6 cellular contexts compared by ENCODE assay signal in the genomic region with DNA sequence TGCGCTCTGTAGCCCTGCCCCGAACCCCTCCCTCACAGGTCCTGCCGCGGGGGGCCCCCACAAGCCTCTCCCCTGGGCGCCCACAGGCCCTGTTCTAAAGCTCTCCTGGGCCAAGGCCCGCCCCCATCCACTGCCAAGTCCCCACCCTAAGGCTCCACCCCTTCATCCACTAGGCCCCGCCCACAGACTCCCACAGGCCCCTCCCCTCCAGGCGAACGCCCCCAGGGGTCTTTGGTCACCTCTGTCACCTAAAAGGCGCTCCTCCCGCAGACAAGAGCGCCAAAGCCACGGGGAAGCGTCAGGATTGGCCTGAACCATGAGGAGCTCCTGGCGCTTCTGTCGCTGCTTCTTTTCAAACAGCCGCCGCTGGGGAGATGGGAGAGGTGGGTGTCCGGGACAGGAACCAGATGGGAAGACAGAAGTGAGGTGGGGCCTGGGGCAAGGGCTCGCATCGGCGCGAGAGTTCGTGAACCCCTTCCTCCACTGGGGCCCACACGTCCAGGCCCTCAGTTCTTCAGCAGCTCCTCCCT. TPM values are rescaled to one million over a fixed set of nuclear protein-coding genes. Genes with fewer than 3 reads are reported as not detected.
DNase-seq lines count a peak whose midpoint lies in the region; ATAC-seq and TF ChIP-seq lines count a peak whose summit lies in the region.

No MANE protein-coding gene starts in this region.

- no peak overlapping the region for H4K91ac ChIP-seq in mesenchymal stem cell (ENCODE audit: low read length)

- H3K36me3 Mint-ChIP-seq in Calu3 (ENCODE audit: insufficient read depth, unreplicated experiment) (peaks cover 27% of the 10 kb centered on the region), type B pancreatic cell (peaks cover 9% of the 10 kb centered on the region)
- H3K36me3 Mint-ChIP-seq in activated naive CD8-positive, alpha-beta T cell treated with anti-CD3 and anti-CD28 coated beads for 36 hours, result peaks cover 10% of the 10 kb centered on the region

- H3K9me3 ChIP-seq in mesenchymal stem cell (ENCODE audit: control insufficient read depth, low read length), result no peaks in the 10 kb centered on the region

- no peak overlapping the region for H3K18ac ChIP-seq in mesenchymal stem cell (ENCODE audit: low read depth in 1 of 2, low read length in 2 of 2)

- H2BK12ac ChIP-seq in mesenchymal stem cell (ENCODE audit: low read length in 2 of 2), result no peak overlapping the region

- H3K27ac ChIP-seq in mesenchymal stem cell (ENCODE audit: low read length, poor library complexity, severe bottlenecking), result no peak overlapping the region

- no peak overlapping the region for H3K4ac ChIP-seq in mesenchymal stem cell (ENCODE audit: low read depth in 1 of 2, low read length in 2 of 2)

- TF ChIP-seq CTCF in Calu3 (IDR thresholded peaks at IDR 0.05; ENCODE audit: unreplicated experiment) (no peak), type B pancreatic cell (conservative IDR thresholded peaks at IDR 0.05) (no peak)

- H2BK15ac ChIP-seq in mesenchymal stem cell (ENCODE audit: low read depth, poor library complexity, severe bottlenecking), result no peak overlapping the region

- no peak overlapping the region for H3K4me2 ChIP-seq in mesenchymal stem cell (ENCODE audit: low read length, poor library complexity, severe bottlenecking)

- H3K4me3 ChIP-seq in mesenchymal stem cell (ENCODE audit: insufficient read depth in 1 of 2, low read depth in 1 of 2, low read length in 2 of 2), result peak overlapping the region in 1 of 2 experiments; percentile 65

- WGBS in mesenchymal stem cell, result 50% methylated on average over 24 of the region's 25 CpGs

- peak overlapping the region; percentile 53 for H3K9ac ChIP-seq in mesenchymal stem cell (ENCODE audit: low read length)

- no TSS peak for BruUV-seq in Calu3 (replicated peaks; lab: Mats Ljungman, UMichigan)

- H2BK5ac ChIP-seq in mesenchymal stem cell (ENCODE audit: low read depth, low read length, poor library complexity, severe bottlenecking), result no peak overlapping the region

- peaks cover 7% of the 10 kb centered on the region for H3K4me1 ChIP-seq in mesenchymal stem cell (ENCODE audit: control insufficient read depth, insufficient read depth, low read depth, low read length)

- H3K4me3 Mint-ChIP-seq in Calu3 (ENCODE audit: low read depth, unreplicated experiment) (no peak overlapping the region), type B pancreatic cell (no peak overlapping the region)
- peak overlapping the region; percentile 57 for H3K4me3 Mint-ChIP-seq in activated naive CD8-positive, alpha-beta T cell treated with anti-CD3 and anti-CD28 coated beads for 36 hours

- H3K79me1 ChIP-seq in mesenchymal stem cell (replicated peaks; ENCODE audit: low read length, poor library complexity, severe bottlenecking), result peaks cover 6% of the 10 kb centered on the region

- H3K27me3 Mint-ChIP-seq in Calu3 (ENCODE audit: unreplicated experiment) (no peaks in the 10 kb centered on the region), type B pancreatic cell (no peaks in the 10 kb centered on the region)
- peaks cover 32% of the 10 kb centered on the region for H3K27me3 Mint-ChIP-seq in activated naive CD8-positive, alpha-beta T cell treated with anti-CD3 and anti-CD28 coated beads for 36 hours

- no peak for ATAC-seq in HG02870 (IDR thresholded peaks at IDR 0.05; ENCODE audit: unreplicated experiment)

- peaks cover 16% of the 10 kb centered on the region for H3K4me1 Mint-ChIP-seq in Calu3 (ENCODE audit: low read depth, unreplicated experiment)
- H3K4me1 Mint-ChIP-seq in activated naive CD8-positive, alpha-beta T cell treated with anti-CD3 and anti-CD28 coated beads for 36 hours, result peaks cover 28% of the 10 kb centered on the region
- peaks cover 13% of the 10 kb centered on the region for H3K4me1 Mint-ChIP-seq in type B pancreatic cell (ENCODE audit: unreplicated experiment)

- H3K36me3 ChIP-seq in mesenchymal stem cell (ENCODE audit: control insufficient read depth in 1 of 2, insufficient read depth in 2 of 2, low read depth in 1 of 2, low read length in 2 of 2), result no peaks in the 10 kb centered on the region

- intact Hi-C loops in Calu3 (cut with micrococcal nuclease; ENCODE audit: unreplicated experiment), result no loop called here

- no peak overlapping the region for H3K23ac ChIP-seq in mesenchymal stem cell (ENCODE audit: low read length in 2 of 2)

- H3K9me3 Mint-ChIP-seq in Calu3 (ENCODE audit: low read depth, unreplicated experiment) (no peaks in the 10 kb centered on the region), type B pancreatic cell (no peaks in the 10 kb centered on the region)
- no peaks in the 10 kb centered on the region for H3K9me3 Mint-ChIP-seq in activated naive CD8-positive, alpha-beta T cell treated with anti-CD3 and anti-CD28 coated beads for 36 hours

- CTCF ChIA-PET in Calu3 (lab: Charles Lee), result no interaction called here

- no peak overlapping the region for H3K14ac ChIP-seq in mesenchymal stem cell (ENCODE audit: low read length in 2 of 2)

- H2AFZ ChIP-seq in mesenchymal stem cell (ENCODE audit: low read depth, low read length), result no peak overlapping the region

- H3K27me3 ChIP-seq in mesenchymal stem cell (ENCODE audit: control insufficient read depth in 1 of 2, insufficient read depth in 1 of 2, low read length in 2 of 2), result peaks cover 0 to 9% of the 10 kb centered on the region in 2 experiments

- DNase-seq in Calu3, result no peak
- peak; percentile 64 for DNase-seq in activated naive CD8-positive, alpha-beta T cell treated with anti-CD3 and anti-CD28 coated beads for 36 hours
- DNase-seq in mesenchymal stem cell, result no peak
- DNase-seq in type B pancreatic cell (ENCODE audit: extremely low spot score, unreplicated experiment), result no peak
- no peak for DNase-seq in NCI-H2107 (lab: John Stamatoyannopoulos, UW)

- H2BK120ac ChIP-seq in mesenchymal stem cell (ENCODE audit: low read depth, low read length), result peak overlapping the region; percentile 58

- H4K8ac ChIP-seq in mesenchymal stem cell (ENCODE audit: low read length), result peak overlapping the region; percentile 81

- H2AK5ac ChIP-seq in mesenchymal stem cell (ENCODE audit: low read length, severe bottlenecking), result no peak overlapping the region

- peak overlapping the region; percentile 54 for H3K27ac Mint-ChIP-seq in Calu3 (ENCODE audit: unreplicated experiment)
- no peak overlapping the region for H3K27ac Mint-ChIP-seq in activated naive CD8-positive, alpha-beta T cell treated with anti-CD3 and anti-CD28 coated beads for 36 hours
- H3K27ac Mint-ChIP-seq in type B pancreatic cell, result no peak overlapping the region

RNA-seq across cellular contexts. Expression of a gene that starts 2.3 kb away (rescaled TPM):
- total RNA-seq in Calu3 (2022) (not detected in 2 replicates), type B pancreatic cell (ENCODE audit: low replicate concordance) (not detected in 2 replicates)
- under 1 TPM; 0.12 to 0.16 TPM for total RNA-seq in activated naive CD8-positive, alpha-beta T cell treated with anti-CD3 and anti-CD28 coated beads for 36 hours
- polyA plus RNA-seq in mesenchymal stem cell (2013, experiment 1 of 2), result 0.01 TPM
- not detected for polyA plus RNA-seq in mesenchymal stem cell (2013, experiment 2 of 2)

RNA-seq across cellular contexts. Expression of a gene that starts 3.9 kb away (rescaled TPM):
- total RNA-seq in Calu3 (2022) (162 and 173 TPM in 2 replicates), type B pancreatic cell (ENCODE audit: low replicate concordance) (202 and 205 TPM in 2 replicates)
- 10 to 100 TPM; 90.6 to 91.7 TPM for total RNA-seq in activated naive CD8-positive, alpha-beta T cell treated with anti-CD3 and anti-CD28 coated beads for 36 hours
- polyA plus RNA-seq in mesenchymal stem cell (2013, experiment 1 of 2), result 185 TPM
- 179 TPM for polyA plus RNA-seq in mesenchymal stem cell (2013, experiment 2 of 2)

RNA-seq across cellular contexts. Expression of a gene that starts 24.0 kb away (rescaled TPM):
- total RNA-seq in Calu3 (2022) (118 TPM in 2 replicates), type B pancreatic cell (ENCODE audit: low replicate concordance) (57.5 and 161 TPM in 2 replicates)
- total RNA-seq in activated naive CD8-positive, alpha-beta T cell treated with anti-CD3 and anti-CD28 coated beads for 36 hours, result 10 to 100 TPM; 60.8 to 65.4 TPM
- 121 TPM for polyA plus RNA-seq in mesenchymal stem cell (2013, experiment 1 of 2)
- 118 TPM for polyA plus RNA-seq in mesenchymal stem cell (2013, experiment 2 of 2)

RNA-seq across cellular contexts. Expression of a gene that starts 27.8 kb away (rescaled TPM):
- total RNA-seq in Calu3 (2022) (57.6 and 72.2 TPM in 2 replicates), type B pancreatic cell (ENCODE audit: low replicate concordance) (15.8 and 45.4 TPM in 2 replicates)
- total RNA-seq in activated naive CD8-positive, alpha-beta T cell treated with anti-CD3 and anti-CD28 coated beads for 36 hours, result 1 to 10 TPM; 5.8 to 7.6 TPM
- polyA plus RNA-seq in mesenchymal stem cell (2013, experiment 1 of 2), result 20.7 TPM
- 20.0 TPM for polyA plus RNA-seq in mesenchymal stem cell (2013, experiment 2 of 2)

RNA-seq across cellular contexts. Expression of a gene that starts 37.2 kb away (rescaled TPM):
- total RNA-seq in Calu3 (2022), result 2.1 and 5.3 TPM in 2 replicates
- 1 to 10 TPM in 1 of 2 experiments, under 1 TPM in 1; 0.74 to 1.1 TPM for total RNA-seq in activated naive CD8-positive, alpha-beta T cell treated with anti-CD3 and anti-CD28 coated beads for 36 hours
- not detected for polyA plus RNA-seq in mesenchymal stem cell (2013, experiment 1 of 2)
- polyA plus RNA-seq in mesenchymal stem cell (2013, experiment 2 of 2), result 0.04 TPM
- total RNA-seq in type B pancreatic cell (ENCODE audit: low replicate concordance), result 1.4 and 3.4 TPM in 2 replicates
